ENCODE assay signal across 24 cellular contexts in the genomic region with DNA sequence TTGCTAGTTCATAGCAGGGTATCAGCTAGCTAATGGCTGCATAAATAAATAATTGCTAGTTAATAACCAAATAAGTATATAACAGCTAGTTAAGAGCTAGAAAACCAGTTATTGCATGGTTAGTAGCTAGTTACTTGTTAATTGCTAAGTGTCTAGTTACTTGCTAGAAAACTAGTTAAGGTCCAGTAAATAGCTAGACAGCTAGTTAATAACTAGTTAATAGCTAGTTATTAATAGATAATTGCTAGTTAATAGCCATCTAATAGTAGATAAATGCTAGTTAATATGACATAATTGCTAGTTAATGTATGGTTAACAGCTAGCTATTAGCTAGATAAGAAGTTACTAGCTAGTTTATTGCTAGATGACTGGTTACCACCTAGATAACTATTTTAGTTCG.
"Had no signal": no experiment of that assay in that cellular context is flagged by ENCODE, and none has a peak within 500 bp of the region (broad histone marks: within the 10 kb centered on the region; RNA-seq: fewer than 3 reads in every experiment).

No MANE protein-coding gene starts in this region.

- H3K9ac ChIP-seq: KMS-11, SK-N-SH had no signal

- DNase-seq: IMR-90, Kasumi-1, MM.1S, NCI-H1092 treated with DMSO at 0.1 percent for 48 hours, NCI-H1436, NCI-H187, NCI-H2029, NCI-H2081 treated with DMSO at 0.1 percent for 48 hours, NCI-H2171, NCI-H226, NCI-H446, NCI-H510A, NCI-H524 treated with DMSO at 0.1 percent for 48 hours, NCI-H69, NCI-H774, RPMI8226, SHP77, SK-N-SH, SW 1271, T-cell had no signal

- H3K27me3 Mint-ChIP-seq: T-cell had no signal

- H3K4me2 ChIP-seq: KMS-11, SK-N-SH had no signal

- H3K4me3 Mint-ChIP-seq: T-cell had no signal

- FAIRE-seq: HTR-8/SVneo, RCC 7860 had no signal

- H3K27ac Mint-ChIP-seq: T-cell had no signal

- H3K36me3 Mint-ChIP-seq: T-cell had no signal

- H3K4me1 Mint-ChIP-seq: T-cell had no signal

- ATAC-seq: T-cell had no signal

- H3K27ac ChIP-seq: HL-60, KMS-11 had no signal
